In the genomic region with DNA sequence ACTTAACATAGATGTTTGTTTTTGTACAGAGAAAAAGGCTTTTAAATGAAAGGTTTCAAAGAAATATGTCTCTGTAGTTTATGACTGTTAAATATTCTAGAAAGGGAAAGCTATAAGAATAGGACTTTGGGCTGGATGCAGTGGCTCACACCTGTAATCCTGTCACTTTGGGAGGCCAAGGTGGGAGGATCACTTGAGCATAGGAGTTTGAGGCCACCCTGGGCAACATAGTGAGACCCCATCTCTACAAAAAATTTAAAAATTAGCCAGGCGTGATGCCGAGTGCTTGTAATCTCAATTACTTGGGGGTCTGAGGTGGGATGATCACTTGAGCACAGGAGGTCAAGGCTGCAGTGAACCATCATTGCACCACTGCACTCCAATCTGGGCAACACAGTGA, we compare ENCODE assay signal across 18 cellular contexts. TPM values are rescaled to one million over a fixed set of nuclear protein-coding genes. Genes with fewer than 3 reads are reported as not detected.
"Had no signal": no experiment of that assay in that cellular context is flagged by ENCODE, and none has a peak within 500 bp of the region (broad histone marks: within the 10 kb centered on the region; RNA-seq: fewer than 3 reads in every experiment).

No MANE protein-coding gene starts in this region.

- H3K27me3 ChIP-seq: testis had no signal

- H3K9me3 ChIP-seq: SK-N-SH, testis had no signal

- DNase-seq: activated CD4-positive, alpha-beta T cell treated with anti-CD3 and anti-CD28 coated beads, Interleukin-2, amount 10 ng/mL, durations not matched to agents 24 days and 14 days; activated CD8-positive, alpha-beta memory T cell treated with anti-CD3 and anti-CD28 coated beads, Interleukin-2, amount 10 ng/mL, durations not matched to agents 7 days and 5 days; amniotic stem cell; glutamatergic neuron; nephron progenitor cell; SK-N-SH; stimulated activated CD4-positive, alpha-beta T cell treated with anti-CD3 and anti-CD28 coated beads, Interleukin-15, amount 100 ng/mL, for 24 hours; stimulated activated CD4-positive, alpha-beta T cell treated with anti-CD3 and anti-CD28 coated beads, Interleukin-4, amount 100 ng/mL, for 24 hours; stimulated activated naive CD8-positive, alpha-beta T cell treated with anti-CD3 and anti-CD28 coated beads, Interleukin-15, amount 100 ng/mL, for 72 hours; T-helper 1 cell; testis had no signal

- H3K27me3 Mint-ChIP-seq: activated CD4-positive, alpha-beta T cell treated with anti-CD3 and anti-CD28 coated beads, Interleukin-2, amount 10 ng/mL, durations not matched to agents 24 days and 14 days; activated CD8-positive, alpha-beta memory T cell treated with anti-CD3 and anti-CD28 coated beads, Interleukin-2, amount 10 ng/mL, durations not matched to agents 7 days and 5 days; brain; memory B cell; stimulated activated naive CD8-positive, alpha-beta T cell treated with anti-CD3 and anti-CD28 coated beads, Interleukin-15, amount 100 ng/mL, for 72 hours had no signal

- H3K4me3 Mint-ChIP-seq: activated CD4-positive, alpha-beta T cell treated with anti-CD3 and anti-CD28 coated beads, Interleukin-2, amount 10 ng/mL, durations not matched to agents 24 days and 14 days; activated CD8-positive, alpha-beta memory T cell treated with anti-CD3 and anti-CD28 coated beads, Interleukin-2, amount 10 ng/mL, durations not matched to agents 7 days and 5 days; brain; memory B cell; nephron progenitor cell; stimulated activated naive CD8-positive, alpha-beta T cell treated with anti-CD3 and anti-CD28 coated beads, Interleukin-15, amount 100 ng/mL, for 72 hours; WTC11 had no signal

- H3K27ac ChIP-seq: testis had no signal

- H3K4me1 Mint-ChIP-seq: nephron progenitor cell, WTC11 had no signal

- H3K9me3 Mint-ChIP-seq: activated CD4-positive, alpha-beta T cell treated with anti-CD3 and anti-CD28 coated beads, Interleukin-2, amount 10 ng/mL, durations not matched to agents 24 days and 14 days; brain; memory B cell; nephron progenitor cell; stimulated activated naive CD8-positive, alpha-beta T cell treated with anti-CD3 and anti-CD28 coated beads, Interleukin-15, amount 100 ng/mL, for 72 hours; WTC11 had no signal

- H3K4me3 ChIP-seq: testis had no signal

- ATAC-seq: activated CD8-positive, alpha-beta memory T cell treated with anti-CD3 and anti-CD28 coated beads, Interleukin-2, amount 10 ng/mL, durations not matched to agents 7 days and 5 days; Right ventricle myocardium inferior; stimulated activated naive CD8-positive, alpha-beta T cell treated with anti-CD3 and anti-CD28 coated beads, Interleukin-15, amount 100 ng/mL, for 72 hours; WTC11 had no signal

- H3K27ac Mint-ChIP-seq: activated CD8-positive, alpha-beta memory T cell treated with anti-CD3 and anti-CD28 coated beads, Interleukin-2, amount 10 ng/mL, durations not matched to agents 7 days and 5 days; memory B cell; stimulated activated naive CD8-positive, alpha-beta T cell treated with anti-CD3 and anti-CD28 coated beads, Interleukin-15, amount 100 ng/mL, for 72 hours; WTC11 had no signal

RNA-seq across cellular contexts. Expression of a gene that starts 11.4 kb away (rescaled TPM):
- total RNA-seq: activated CD4-positive, alpha-beta T cell treated with anti-CD3 and anti-CD28 coated beads, Interleukin-2, amount 10 ng/mL, durations not matched to agents 24 days and 14 days; activated CD8-positive, alpha-beta memory T cell treated with anti-CD3 and anti-CD28 coated beads, Interleukin-2, amount 10 ng/mL, durations not matched to agents 7 days and 5 days; dermis microvascular lymphatic vessel endothelial cell; osteoblast; pulmonary artery endothelial cell; Right ventricle myocardium inferior had no signal
- polyA plus RNA-seq: SK-N-SH had no signal

RNA-seq across cellular contexts. Expression of a gene that starts 51.4 kb away (rescaled TPM):
- total RNA-seq: activated CD4-positive, alpha-beta T cell treated with anti-CD3 and anti-CD28 coated beads, Interleukin-2, amount 10 ng/mL, durations not matched to agents 24 days and 14 days; activated CD8-positive, alpha-beta memory T cell treated with anti-CD3 and anti-CD28 coated beads, Interleukin-2, amount 10 ng/mL, durations not matched to agents 7 days and 5 days had no signal
